9 cellular contexts compared by ENCODE assay signal in genomic region chr4:5206391-5206790, GRCh38.
DNase-seq lines count a peak whose midpoint lies in the region; ATAC-seq and TF ChIP-seq lines count a peak whose summit lies in the region.
"Had no signal": no experiment of that assay in that cellular context is flagged by ENCODE, and none has a peak within 500 bp of the region (broad histone marks: within the 10 kb centered on the region; RNA-seq: fewer than 3 reads in every experiment).

No MANE protein-coding gene starts in this region.

- no peak overlapping the region for H3K27ac ChIP-seq in CD4-positive, alpha-beta memory T cell (ENCODE audit: low read depth, low read length)

- H3K4me3 ChIP-seq in CD4-positive, alpha-beta memory T cell (ENCODE audit: low read length in 2 of 2), result no peak overlapping the region

- POLR2A ChIA-PET in CD4-positive, alpha-beta memory T cell (lab: Charles Lee; ENCODE audit: partially characterized antibody), result no interaction called here

- peaks cover 0 to 2% of the 10 kb centered on the region in 2 donors for H3K27me3 Mint-ChIP-seq in CD4-positive, alpha-beta memory T cell
- H3K27me3 Mint-ChIP-seq in endothelial cell (ENCODE audit: unreplicated experiment), result peaks cover 2% of the 10 kb centered on the region

- H3K36me3 Mint-ChIP-seq in CD4-positive, alpha-beta memory T cell, result no peaks in the 10 kb centered on the region
- H3K36me3 Mint-ChIP-seq in endothelial cell (ENCODE audit: low read depth, unreplicated experiment), result peaks cover 10% of the 10 kb centered on the region

- intact Hi-C loops in CD4-positive, alpha-beta memory T cell (cut with micrococcal nuclease), result no loop called here

- H3K4me1 ChIP-seq in CD4-positive, alpha-beta memory T cell (ENCODE audit: insufficient read depth, low read length), result no peaks in the 10 kb centered on the region

- H3K36me3 ChIP-seq in CD4-positive, alpha-beta memory T cell (ENCODE audit: insufficient read depth, low read length), result no peaks in the 10 kb centered on the region

- H3K4me1 Mint-ChIP-seq in CD4-positive, alpha-beta memory T cell, result no peaks in the 10 kb centered on the region
- H3K4me1 Mint-ChIP-seq in endothelial cell (ENCODE audit: unreplicated experiment), result no peaks in the 10 kb centered on the region

- ATAC-seq in HG03045 (IDR thresholded peaks at IDR 0.05; ENCODE audit: unreplicated experiment), result no peak
- ATAC-seq: left lobe of liver had no signal

- CTCF ChIA-PET in CD4-positive, alpha-beta memory T cell (lab: Charles Lee; ENCODE audit: partially characterized antibody), result no interaction called here

- DNase-seq in A172 (ENCODE audit: low spot score) (peak; percentile 76), HS-5 (ENCODE audit: low read depth) (peak; percentile 48), amniotic stem cell (lab: John Stamatoyannopoulos, UW) (peak; percentile 51), iris pigment epithelial cell (ENCODE audit: low read depth) (peak; percentile 15), endothelial cell (ENCODE audit: low spot score) (no peak)
- no peak for DNase-seq in CD4-positive, alpha-beta memory T cell
- no peak for DNase-seq in stimulated activated CD4-positive, alpha-beta T cell treated with anti-CD3 and anti-CD28 coated beads, Interleukin-2, amount 100 ng/mL, for 24 hours

- TF ChIP-seq CTCF in endothelial cell (IDR thresholded peaks at IDR 0.05; ENCODE audit: unreplicated experiment), result no peak

- H3K9me3 Mint-ChIP-seq in CD4-positive, alpha-beta memory T cell, result peaks cover 0 to 16% (median 4%) of the 10 kb centered on the region in 8 donors
- H3K9me3 Mint-ChIP-seq in endothelial cell (ENCODE audit: unreplicated experiment), result no peaks in the 10 kb centered on the region

- H3K27me3 ChIP-seq in CD4-positive, alpha-beta memory T cell (ENCODE audit: insufficient read depth, low read length), result no peaks in the 10 kb centered on the region

- H3K4me3 Mint-ChIP-seq in CD4-positive, alpha-beta memory T cell, result no peak overlapping the region
- H3K4me3 Mint-ChIP-seq in endothelial cell (ENCODE audit: unreplicated experiment), result no peak overlapping the region

- H3K27ac Mint-ChIP-seq in CD4-positive, alpha-beta memory T cell, result no peak overlapping the region
- H3K27ac Mint-ChIP-seq in endothelial cell (ENCODE audit: unreplicated experiment), result no peak overlapping the region

- H3K9me3 ChIP-seq in CD4-positive, alpha-beta memory T cell (ENCODE audit: control insufficient read depth in 1 of 2, low read length in 2 of 2), result no peaks in the 10 kb centered on the region

Comparison
In these comparisons a context has a peak if more than half of its experiments do, and no peak if none do; other contexts are left out.
1. DNase-seq: peak in A172 (single experiment), HS-5 (single experiment), amniotic stem cell (single experiment) and iris pigment epithelial cell (single experiment); none in CD4-positive, alpha-beta memory T cell (0 of 5), stimulated activated CD4-positive, alpha-beta T cell treated with anti-CD3 and anti-CD28 coated beads, Interleukin-2, amount 100 ng/mL, for 24 hours (0 of 2) and endothelial cell (single experiment).